In the genomic region with DNA sequence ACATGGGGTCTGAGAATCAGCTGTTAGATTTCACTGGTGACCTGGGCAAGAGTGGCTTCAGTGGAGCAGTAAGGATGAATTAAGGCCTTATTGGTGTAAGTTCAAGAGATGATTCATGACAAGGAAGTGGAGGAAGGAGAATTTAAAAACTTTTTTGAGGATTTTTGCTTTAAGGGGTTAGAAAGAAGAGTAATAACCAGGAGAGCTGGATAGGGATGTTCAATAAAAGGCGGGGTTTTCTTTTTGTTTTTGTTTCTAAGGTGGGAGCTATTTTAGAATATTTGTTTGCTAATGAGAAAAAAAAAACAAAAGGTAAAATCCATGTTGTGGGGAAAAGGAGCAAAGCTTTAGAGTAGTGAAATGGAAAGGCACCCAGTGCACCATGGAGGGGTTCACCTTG, we compare ENCODE assay signal across 1 cellular context.
TF ChIP-seq lines count a peak whose summit lies in the region.

No MANE protein-coding gene starts in this region.

TF ChIP-seq in K562, 482 proteins besides CTCF, POLR2A, EP300 and RAD21:
- no peak for TF ChIP-seq POLR2H (tag; IDR thresholded peaks at IDR 0.05; ENCODE audit: low read depth)
- TF ChIP-seq ERF (CRISPR knock-in tag; IDR thresholded peaks at IDR 0.05): no peak
- no peak for TF ChIP-seq IRF2 (CRISPR knock-in tag; IDR thresholded peaks at IDR 0.05)
- TF ChIP-seq ZNF146 (CRISPR knock-in tag; IDR thresholded peaks at IDR 0.05; ENCODE audit: unreplicated experiment): no peak
- no peak for TF ChIP-seq KHSRP (IDR thresholded peaks at IDR 0.05)
- TF ChIP-seq POLR3A (IDR thresholded peaks at IDR 0.05; ENCODE audit: borderline replicate concordance, extremely low read depth, insufficient read depth, insufficient read length): no peak
- no peak for TF ChIP-seq TAF15 (IDR thresholded peaks at IDR 0.05; ENCODE audit: low read depth, low read length)
- no peak for TF ChIP-seq ZZZ3 (IDR thresholded peaks at IDR 0.05)
- TF ChIP-seq ATF4 (CRISPR knock-in tag; IDR thresholded peaks at IDR 0.05): no peak
- no peak for TF ChIP-seq CBFA2T2 (conservative IDR thresholded peaks at IDR 0.05)
- no peak for TF ChIP-seq CHD1 (IDR thresholded peaks at IDR 0.05; ENCODE audit: low read length)
TF ChIP-seq in K562: peak in this region for 0.
